Comparison of ENCODE assay signal across 23 cellular contexts in the genomic region with DNA sequence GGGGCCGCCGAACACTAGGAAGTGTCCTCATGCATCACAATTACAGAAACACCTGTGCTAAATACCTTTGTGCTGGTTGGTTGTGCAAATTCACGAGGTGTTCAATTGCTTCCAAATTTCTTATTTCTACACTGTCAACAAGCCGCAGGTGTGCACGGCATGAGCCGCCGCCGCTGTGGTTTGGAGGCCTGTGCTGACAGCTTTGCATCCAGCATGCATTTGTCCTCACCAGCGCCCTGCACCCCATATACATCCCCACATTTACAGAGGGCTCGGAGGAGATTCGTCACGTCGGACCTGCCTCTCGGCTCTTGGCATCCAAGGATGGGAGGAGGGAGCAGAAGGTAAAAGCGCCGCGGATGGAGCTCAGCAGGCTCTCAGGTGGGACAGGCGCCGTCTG.
DNase-seq lines count a peak whose midpoint lies in the region; ATAC-seq and TF ChIP-seq lines count a peak whose summit lies in the region.
"Had no signal": no experiment of that assay in that cellular context is flagged by ENCODE, and none has a peak within 500 bp of the region (broad histone marks: within the 10 kb centered on the region; RNA-seq: fewer than 3 reads in every experiment).

No MANE protein-coding gene starts in this region.

- no peaks in the 10 kb centered on the region for H3K4me1 ChIP-seq in GM23338 (ENCODE audit: insufficient read depth)
- H3K4me1 ChIP-seq in esophagus muscularis mucosa: no peaks in the 10 kb centered on the region
- H3K4me1 ChIP-seq: A549, Caco-2 had no signal

- no peaks in the 10 kb centered on the region for H3K27me3 ChIP-seq in GM23338 (ENCODE audit: insufficient read depth)
- peaks cover 0 to 50% (median 0%) of the 10 kb centered on the region in 4 donors for H3K27me3 ChIP-seq in esophagus muscularis mucosa
- H3K27me3 ChIP-seq: BLaER1 treated with 17β-estradiol and CSF1 and Interleukin-3, amounts not matched to agents 10 nM and 100 nM had no signal

- H3K36me3 ChIP-seq in GM23338 (ENCODE audit: insufficient read depth) (no peaks in the 10 kb centered on the region), esophagus muscularis mucosa (no peaks in the 10 kb centered on the region)
- H3K36me3 ChIP-seq: BLaER1 treated with 17β-estradiol and CSF1 and Interleukin-3, amounts not matched to agents 10 nM and 100 nM had no signal

- H3K4me3 ChIP-seq in GM23338: no peak overlapping the region
- no peak overlapping the region for H3K4me3 ChIP-seq in esophagus muscularis mucosa
- H3K4me3 ChIP-seq: A549; BLaER1 treated with 17β-estradiol and CSF1 and Interleukin-3, amounts not matched to agents 10 nM and 100 nM; GM12878 had no signal

- peak overlapping the region; percentile 83; the same call in 1 of the 2 replicates for H2AFZ ChIP-seq in GM23338

- DNase-seq in GM23338 (ENCODE audit: low spot score) (peak; percentile 7), RPMI8226 (peak; percentile 17), esophagus muscularis mucosa (ENCODE audit: extremely low spot score) (peak; percentile 91), iPS-NIHi11 (ENCODE audit: low spot score) (no peak), middle frontal gyrus (ENCODE audit: extremely low spot score, low spot score) (no peak)
- no peak for DNase-seq in activated effector memory CD4-positive, alpha-beta T cell treated with Interleukin-2 at 50 U/mL for 16 hours
- DNase-seq: AML-193; Caco-2; CD4-positive, alpha-beta T cell; CD8-positive, alpha-beta T cell; DMS 273 treated with DMSO at 0.1 percent for 48 hours; DMS153; DMS53; DMS79; DND-41; EL; GDM1 had no signal

- peaks cover 10% of the 10 kb centered on the region for H3K27me3 Mint-ChIP-seq in GM23338 (ENCODE audit: insufficient read depth, low read depth, poor library complexity)
- H3K27me3 Mint-ChIP-seq: B cell had no signal

- H3F3A ChIP-seq in GM23338 (replicated peaks; ENCODE audit: low read depth): 0 out of 2 replicates have a peak, but pooled peaks cover 3% of the 10 kb centered on the region

- H4K20me1 ChIP-seq in GM23338 (replicated peaks; ENCODE audit: insufficient read depth): no peaks in the 10 kb centered on the region
- H4K20me1 ChIP-seq: BLaER1 treated with 17β-estradiol and CSF1 and Interleukin-3, amounts not matched to agents 10 nM and 100 nM had no signal

- TF ChIP-seq POLR2A in esophagus muscularis mucosa (IDR thresholded peaks at IDR 0.05; ENCODE audit: low read depth): no peak

- no peak for TF ChIP-seq EP300 in esophagus muscularis mucosa (IDR thresholded peaks at IDR 0.05)

- no peak overlapping the region for H3K27ac ChIP-seq in GM23338 (ENCODE audit: low read depth)
- no peak overlapping the region for H3K27ac ChIP-seq in esophagus muscularis mucosa (replicated peaks in 1 of 4)
- H3K27ac ChIP-seq: 22Rv1; A549; BLaER1 treated with 17β-estradiol and CSF1 and Interleukin-3, amounts not matched to agents 10 nM and 100 nM; C4-2B had no signal

- no peak overlapping the region for H3K27ac Mint-ChIP-seq in GM23338
- H3K27ac Mint-ChIP-seq: B cell; CD4-positive, alpha-beta T cell; CD8-positive, alpha-beta T cell had no signal

- H3K4me3 Mint-ChIP-seq in GM23338: no peak overlapping the region
- H3K4me3 Mint-ChIP-seq: B cell; CD4-positive, alpha-beta T cell; CD8-positive, alpha-beta T cell had no signal

- H3K9me2 ChIP-seq in GM23338 (ENCODE audit: insufficient read depth): no peaks in the 10 kb centered on the region

- H3K79me2 ChIP-seq in GM23338 (replicated peaks; ENCODE audit: insufficient read depth): no peaks in the 10 kb centered on the region

- no peaks in the 10 kb centered on the region for H3K36me3 Mint-ChIP-seq in GM23338 (ENCODE audit: low read depth)
- H3K36me3 Mint-ChIP-seq: CD8-positive, alpha-beta T cell had no signal

- H3K4me1 Mint-ChIP-seq in GM23338: peaks cover 40% of the 10 kb centered on the region
- H3K4me1 Mint-ChIP-seq: B cell had no signal

- H3K9me3 ChIP-seq in esophagus muscularis mucosa: no peaks in the 10 kb centered on the region
- H3K9me3 ChIP-seq: A549; BLaER1 treated with 17β-estradiol and CSF1 and Interleukin-3, amounts not matched to agents 10 nM and 100 nM; Caco-2 had no signal

- no peaks in the 10 kb centered on the region for H3K9me3 Mint-ChIP-seq in GM23338
- H3K9me3 Mint-ChIP-seq: CD4-positive, alpha-beta T cell; CD8-positive, alpha-beta T cell had no signal

- H3K4me2 ChIP-seq in GM23338: no peak overlapping the region
- H3K4me2 ChIP-seq: A549 had no signal

- TF ChIP-seq CTCF in GM23338 (conservative IDR thresholded peaks at IDR 0.05; ENCODE audit: low read depth in 2 of 2) (no peak), esophagus muscularis mucosa (IDR thresholded peaks at IDR 0.05) (no peak)

- WGBS in esophagus muscularis mucosa: 85% methylated on average over 19 of the region's 19 CpGs

- intact Hi-C loops in esophagus muscularis mucosa (cut with DNase I): no loop called here

- peak; percentile 16; the same call in 2 of the 3 replicates for ATAC-seq in GM23338
- ATAC-seq: A549; CD8-positive, alpha-beta T cell; GM12878 had no signal

TF ChIP-seq in GM23338, 12 proteins besides CTCF, POLR2A, EP300 and RAD21:
- TF ChIP-seq ZNF331 (CRISPR knock-in tag; IDR thresholded peaks at IDR 0.05; ENCODE audit: low read depth) (no peak), JUNB (IDR thresholded peaks at IDR 0.05; ENCODE audit: unreplicated experiment) (no peak), NANOG (IDR thresholded peaks at IDR 0.05; ENCODE audit: borderline replicate concordance) (no peak), EZH2phosphoT487 (IDR thresholded peaks at IDR 0.05; ENCODE audit: unreplicated experiment) (no peak), EZH2 (IDR thresholded peaks at IDR 0.05; ENCODE audit: low read depth, unreplicated experiment) (no peak), POLR2AphosphoS5 (IDR thresholded peaks at IDR 0.05; ENCODE audit: low read depth) (no peak), CREB1 (CRISPR knock-in tag; IDR thresholded peaks at IDR 0.05; ENCODE audit: low read depth) (no peak)
- TF ChIP-seq, protein P1, sequence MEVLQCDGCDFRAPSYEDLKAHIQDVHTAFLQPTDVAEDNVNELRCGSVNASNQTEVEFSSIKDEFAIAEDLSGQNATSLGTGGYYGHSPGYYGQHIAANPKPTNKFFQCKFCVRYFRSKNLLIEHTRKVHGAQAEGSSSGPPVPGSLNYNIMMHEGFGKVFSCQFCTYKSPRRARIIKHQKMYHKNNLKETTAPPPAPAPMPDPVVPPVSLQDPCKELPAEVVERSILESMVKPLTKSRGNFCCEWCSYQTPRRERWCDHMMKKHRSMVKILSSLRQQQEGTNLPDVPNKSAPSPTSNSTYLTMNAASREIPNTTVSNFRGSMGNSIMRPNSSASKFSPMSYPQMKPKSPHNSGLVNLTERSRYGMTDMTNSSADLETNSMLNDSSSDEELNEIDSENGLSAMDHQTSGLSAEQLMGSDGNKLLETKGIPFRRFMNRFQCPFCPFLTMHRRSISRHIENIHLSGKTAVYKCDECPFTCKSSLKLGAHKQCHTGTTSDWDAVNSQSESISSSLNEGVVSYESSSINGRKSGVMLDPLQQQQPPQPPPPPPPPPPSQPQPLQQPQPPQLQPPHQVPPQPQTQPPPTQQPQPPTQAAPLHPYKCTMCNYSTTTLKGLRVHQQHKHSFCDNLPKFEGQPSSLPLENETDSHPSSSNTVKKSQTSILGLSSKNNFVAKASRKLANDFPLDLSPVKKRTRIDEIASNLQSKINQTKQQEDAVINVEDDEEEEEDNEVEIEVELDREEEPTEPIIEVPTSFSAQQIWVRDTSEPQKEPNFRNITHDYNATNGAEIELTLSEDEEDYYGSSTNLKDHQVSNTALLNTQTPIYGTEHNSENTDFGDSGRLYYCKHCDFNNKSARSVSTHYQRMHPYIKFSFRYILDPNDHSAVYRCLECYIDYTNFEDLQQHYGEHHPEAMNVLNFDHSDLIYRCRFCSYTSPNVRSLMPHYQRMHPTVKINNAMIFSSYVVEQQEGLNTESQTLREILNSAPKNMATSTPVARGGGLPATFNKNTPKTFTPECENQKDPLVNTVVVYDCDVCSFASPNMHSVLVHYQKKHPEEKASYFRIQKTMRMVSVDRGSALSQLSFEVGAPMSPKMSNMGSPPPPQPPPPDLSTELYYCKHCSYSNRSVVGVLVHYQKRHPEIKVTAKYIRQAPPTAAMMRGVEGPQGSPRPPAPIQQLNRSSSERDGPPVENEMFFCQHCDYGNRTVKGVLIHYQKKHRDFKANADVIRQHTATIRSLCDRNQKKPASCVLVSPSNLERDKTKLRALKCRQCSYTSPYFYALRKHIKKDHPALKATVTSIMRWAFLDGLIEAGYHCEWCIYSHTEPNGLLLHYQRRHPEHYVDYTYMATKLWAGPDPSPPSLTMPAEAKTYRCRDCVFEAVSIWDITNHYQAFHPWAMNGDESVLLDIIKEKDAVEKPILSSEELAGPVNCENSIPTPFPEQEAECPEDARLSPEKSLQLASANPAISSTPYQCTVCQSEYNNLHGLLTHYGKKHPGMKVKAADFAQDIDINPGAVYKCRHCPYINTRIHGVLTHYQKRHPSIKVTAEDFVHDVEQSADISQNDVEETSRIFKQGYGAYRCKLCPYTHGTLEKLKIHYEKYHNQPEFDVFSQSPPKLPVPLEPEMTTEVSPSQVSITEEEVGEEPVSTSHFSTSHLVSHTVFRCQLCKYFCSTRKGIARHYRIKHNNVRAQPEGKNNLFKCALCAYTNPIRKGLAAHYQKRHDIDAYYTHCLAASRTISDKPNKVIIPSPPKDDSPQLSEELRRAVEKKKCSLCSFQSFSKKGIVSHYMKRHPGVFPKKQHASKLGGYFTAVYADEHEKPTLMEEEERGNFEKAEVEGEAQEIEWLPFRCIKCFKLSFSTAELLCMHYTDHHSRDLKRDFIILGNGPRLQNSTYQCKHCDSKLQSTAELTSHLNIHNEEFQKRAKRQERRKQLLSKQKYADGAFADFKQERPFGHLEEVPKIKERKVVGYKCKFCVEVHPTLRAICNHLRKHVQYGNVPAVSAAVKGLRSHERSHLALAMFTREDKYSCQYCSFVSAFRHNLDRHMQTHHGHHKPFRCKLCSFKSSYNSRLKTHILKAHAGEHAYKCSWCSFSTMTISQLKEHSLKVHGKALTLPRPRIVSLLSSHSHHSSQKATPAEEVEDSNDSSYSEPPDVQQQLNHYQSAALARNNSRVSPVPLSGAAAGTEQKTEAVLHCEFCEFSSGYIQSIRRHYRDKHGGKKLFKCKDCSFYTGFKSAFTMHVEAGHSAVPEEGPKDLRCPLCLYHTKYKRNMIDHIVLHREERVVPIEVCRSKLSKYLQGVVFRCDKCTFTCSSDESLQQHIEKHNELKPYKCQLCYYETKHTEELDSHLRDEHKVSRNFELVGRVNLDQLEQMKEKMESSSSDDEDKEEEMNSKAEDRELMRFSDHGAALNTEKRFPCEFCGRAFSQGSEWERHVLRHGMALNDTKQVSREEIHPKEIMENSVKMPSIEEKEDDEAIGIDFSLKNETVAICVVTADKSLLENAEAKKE (CRISPR knock-in tag; IDR thresholded peaks at IDR 0.05): no peak

Comparison
In these comparisons a context has a peak if more than half of its experiments do, and no peak if none do; other contexts are left out.
1. DNase-seq: peak in GM23338 (single experiment), RPMI8226 (single experiment) and esophagus muscularis mucosa (single experiment); none in activated effector memory CD4-positive, alpha-beta T cell treated with Interleukin-2 at 50 U/mL for 16 hours (single experiment), iPS-NIHi11 (single experiment) and middle frontal gyrus (single experiment).